ENCODE assay signal across 28 cellular contexts in genomic region chr11:42058794-42059193, GRCh38.
"Had no signal": no experiment of that assay in that cellular context is flagged by ENCODE, and none has a peak within 500 bp of the region (broad histone marks: within the 10 kb centered on the region; RNA-seq: fewer than 3 reads in every experiment).

No MANE protein-coding gene starts in this region.

- H3K27ac Mint-ChIP-seq: dendritic cell treated with granulocyte-macrophage colony-stimulating factor and Interleukin-4, amounts not matched to agents 40 ng/mL and 50 ng/mL, for 4 days; effector memory CD8-positive, alpha-beta T cell; endodermal cell had no signal

- H3K4me3 Mint-ChIP-seq: dendritic cell treated with granulocyte-macrophage colony-stimulating factor and Interleukin-4, amounts not matched to agents 40 ng/mL and 50 ng/mL, for 4 days; effector memory CD8-positive, alpha-beta T cell; endodermal cell had no signal

- H3K4me2 ChIP-seq: hepatocyte had no signal

- H3K79me2 ChIP-seq: hepatocyte had no signal

- ATAC-seq: effector memory CD8-positive, alpha-beta T cell; esophagus mucosa; foreskin keratinocyte; gastrocnemius medialis; gastroesophageal sphincter; heart left ventricle; heart right ventricle had no signal

- H3K36me3 ChIP-seq: colonic mucosa, esophagus muscularis mucosa, esophagus squamous epithelium, gastrocnemius medialis, gastroesophageal sphincter, heart left ventricle, heart right ventricle had no signal

- H3K9me3 Mint-ChIP-seq: dendritic cell treated with granulocyte-macrophage colony-stimulating factor and Interleukin-4, amounts not matched to agents 40 ng/mL and 50 ng/mL, for 4 days; endodermal cell had no signal

- DNase-seq: colonic mucosa; cortex of kidney; dermis blood vessel endothelial cell; dorsolateral prefrontal cortex; effector CD4-positive, alpha-beta T cell; effector CD8-positive, alpha-beta T cell; effector memory CD4-positive, alpha-beta T cell; effector memory CD8-positive, alpha-beta T cell; endodermal cell; erythroblast; esophagus squamous epithelium; foreskin fibroblast; foreskin keratinocyte; foreskin melanocyte; gastrocnemius medialis; glutamatergic neuron; head of caudate nucleus; heart left ventricle; heart right ventricle had no signal

- H3K27me3 Mint-ChIP-seq: dendritic cell treated with granulocyte-macrophage colony-stimulating factor and Interleukin-4, amounts not matched to agents 40 ng/mL and 50 ng/mL, for 4 days; effector memory CD8-positive, alpha-beta T cell had no signal

- H2AFZ ChIP-seq: hepatocyte had no signal

- H3K9me3 ChIP-seq: colonic mucosa, esophagus muscularis mucosa, esophagus squamous epithelium, gastrocnemius medialis, gastroesophageal sphincter, heart left ventricle had no signal

- H3K4me1 ChIP-seq: colonic mucosa, esophagus muscularis mucosa, esophagus squamous epithelium, foreskin keratinocyte, gastrocnemius medialis, gastroesophageal sphincter, heart left ventricle, heart right ventricle had no signal

- FAIRE-seq: endometrium, endothelial cell of umbilical vein had no signal

- H3K27me3 ChIP-seq: colonic mucosa, dorsolateral prefrontal cortex, esophagus muscularis mucosa, esophagus squamous epithelium, foreskin keratinocyte, gastrocnemius medialis, gastroesophageal sphincter, heart right ventricle, hepatocyte had no signal

- H3K4me3 ChIP-seq: colonic mucosa, coronary artery, dorsolateral prefrontal cortex, esophagus muscularis mucosa, esophagus squamous epithelium, gastrocnemius medialis, gastroesophageal sphincter, heart left ventricle, heart right ventricle, hepatocyte had no signal

- H3K27ac ChIP-seq: colonic mucosa, coronary artery, dorsolateral prefrontal cortex, epithelial cell of prostate, esophagus muscularis mucosa, esophagus squamous epithelium, foreskin keratinocyte, gastrocnemius medialis, gastroesophageal sphincter, heart left ventricle, heart right ventricle, hepatocyte had no signal
